In the genomic region with DNA sequence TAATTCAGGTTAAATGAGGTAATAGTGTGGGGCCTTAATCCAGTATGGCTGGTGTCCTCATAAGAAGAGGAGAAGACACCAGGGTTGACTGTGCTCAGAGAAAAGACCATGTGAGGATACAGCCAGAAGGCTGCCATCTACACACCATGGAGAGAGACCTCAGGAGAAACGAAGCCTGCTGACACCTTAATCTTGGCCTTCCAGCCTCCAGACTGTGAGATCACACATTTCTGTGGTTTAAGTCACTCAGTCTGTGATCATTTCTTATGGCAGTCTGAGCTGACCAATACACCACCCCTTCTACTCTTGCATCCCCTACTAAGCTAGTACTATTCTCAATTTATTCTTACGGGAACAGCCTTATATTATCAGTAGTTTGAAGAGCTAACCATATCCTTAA, we compare ENCODE assay signal across 3 cellular contexts.
"Had no signal": no experiment of that assay in that cellular context is flagged by ENCODE, and none has a peak within 500 bp of the region (broad histone marks: within the 10 kb centered on the region; RNA-seq: fewer than 3 reads in every experiment).

No MANE protein-coding gene starts in this region.

- DNase-seq: GDM1, GF-D8 had no signal

- H3K4me3 ChIP-seq: GM12878 had no signal

- ATAC-seq: GM12878 had no signal
